In genomic region chr9:74373348-74373747, GRCh38 we compare ENCODE assay signal across 1 cellular context.
TF ChIP-seq lines count a peak whose summit lies in the region.

No MANE protein-coding gene starts in this region.

TF ChIP-seq in WTC11, 78 proteins besides CTCF, POLR2A, EP300 and RAD21:
- TF ChIP-seq, protein P1, sequence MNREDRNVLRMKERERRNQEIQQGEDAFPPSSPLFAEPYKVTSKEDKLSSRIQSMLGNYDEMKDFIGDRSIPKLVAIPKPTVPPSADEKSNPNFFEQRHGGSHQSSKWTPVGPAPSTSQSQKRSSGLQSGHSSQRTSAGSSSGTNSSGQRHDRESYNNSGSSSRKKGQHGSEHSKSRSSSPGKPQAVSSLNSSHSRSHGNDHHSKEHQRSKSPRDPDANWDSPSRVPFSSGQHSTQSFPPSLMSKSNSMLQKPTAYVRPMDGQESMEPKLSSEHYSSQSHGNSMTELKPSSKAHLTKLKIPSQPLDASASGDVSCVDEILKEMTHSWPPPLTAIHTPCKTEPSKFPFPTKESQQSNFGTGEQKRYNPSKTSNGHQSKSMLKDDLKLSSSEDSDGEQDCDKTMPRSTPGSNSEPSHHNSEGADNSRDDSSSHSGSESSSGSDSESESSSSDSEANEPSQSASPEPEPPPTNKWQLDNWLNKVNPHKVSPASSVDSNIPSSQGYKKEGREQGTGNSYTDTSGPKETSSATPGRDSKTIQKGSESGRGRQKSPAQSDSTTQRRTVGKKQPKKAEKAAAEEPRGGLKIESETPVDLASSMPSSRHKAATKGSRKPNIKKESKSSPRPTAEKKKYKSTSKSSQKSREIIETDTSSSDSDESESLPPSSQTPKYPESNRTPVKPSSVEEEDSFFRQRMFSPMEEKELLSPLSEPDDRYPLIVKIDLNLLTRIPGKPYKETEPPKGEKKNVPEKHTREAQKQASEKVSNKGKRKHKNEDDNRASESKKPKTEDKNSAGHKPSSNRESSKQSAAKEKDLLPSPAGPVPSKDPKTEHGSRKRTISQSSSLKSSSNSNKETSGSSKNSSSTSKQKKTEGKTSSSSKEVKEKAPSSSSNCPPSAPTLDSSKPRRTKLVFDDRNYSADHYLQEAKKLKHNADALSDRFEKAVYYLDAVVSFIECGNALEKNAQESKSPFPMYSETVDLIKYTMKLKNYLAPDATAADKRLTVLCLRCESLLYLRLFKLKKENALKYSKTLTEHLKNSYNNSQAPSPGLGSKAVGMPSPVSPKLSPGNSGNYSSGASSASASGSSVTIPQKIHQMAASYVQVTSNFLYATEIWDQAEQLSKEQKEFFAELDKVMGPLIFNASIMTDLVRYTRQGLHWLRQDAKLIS (CRISPR knock-in tag; IDR thresholded peaks at IDR 0.05; ENCODE audit: borderline replicate concordance), result no peak
- no peak for TF ChIP-seq ZNF219 (CRISPR knock-in tag; IDR thresholded peaks at IDR 0.05; ENCODE audit: borderline replicate concordance)
- TF ChIP-seq, protein P2, sequence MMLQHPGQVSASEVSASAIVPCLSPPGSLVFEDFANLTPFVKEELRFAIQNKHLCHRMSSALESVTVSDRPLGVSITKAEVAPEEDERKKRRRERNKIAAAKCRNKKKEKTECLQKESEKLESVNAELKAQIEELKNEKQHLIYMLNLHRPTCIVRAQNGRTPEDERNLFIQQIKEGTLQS (CRISPR knock-in tag; conservative IDR thresholded peaks at IDR 0.05), result no peak
- no peak for TF ChIP-seq NFATC4 (CRISPR knock-in tag; IDR thresholded peaks at IDR 0.05)
- no peak for TF ChIP-seq ZNF121 (CRISPR knock-in tag; IDR thresholded peaks at IDR 0.05)
- TF ChIP-seq MXD4 (CRISPR knock-in tag; IDR thresholded peaks at IDR 0.05; ENCODE audit: borderline replicate concordance), result no peak
- TF ChIP-seq STAT6 (CRISPR knock-in tag; conservative IDR thresholded peaks at IDR 0.05; ENCODE audit: low read depth), result no peak
- TF ChIP-seq, protein P3, sequence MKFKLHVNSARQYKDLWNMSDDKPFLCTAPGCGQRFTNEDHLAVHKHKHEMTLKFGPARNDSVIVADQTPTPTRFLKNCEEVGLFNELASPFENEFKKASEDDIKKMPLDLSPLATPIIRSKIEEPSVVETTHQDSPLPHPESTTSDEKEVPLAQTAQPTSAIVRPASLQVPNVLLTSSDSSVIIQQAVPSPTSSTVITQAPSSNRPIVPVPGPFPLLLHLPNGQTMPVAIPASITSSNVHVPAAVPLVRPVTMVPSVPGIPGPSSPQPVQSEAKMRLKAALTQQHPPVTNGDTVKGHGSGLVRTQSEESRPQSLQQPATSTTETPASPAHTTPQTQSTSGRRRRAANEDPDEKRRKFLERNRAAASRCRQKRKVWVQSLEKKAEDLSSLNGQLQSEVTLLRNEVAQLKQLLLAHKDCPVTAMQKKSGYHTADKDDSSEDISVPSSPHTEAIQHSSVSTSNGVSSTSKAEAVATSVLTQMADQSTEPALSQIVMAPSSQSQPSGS (CRISPR knock-in tag; IDR thresholded peaks at IDR 0.05; ENCODE audit: borderline replicate concordance, low read depth), result no peak
TF ChIP-seq in WTC11: peak in this region for 0.
